20 cellular contexts compared by ENCODE assay signal in the genomic region with DNA sequence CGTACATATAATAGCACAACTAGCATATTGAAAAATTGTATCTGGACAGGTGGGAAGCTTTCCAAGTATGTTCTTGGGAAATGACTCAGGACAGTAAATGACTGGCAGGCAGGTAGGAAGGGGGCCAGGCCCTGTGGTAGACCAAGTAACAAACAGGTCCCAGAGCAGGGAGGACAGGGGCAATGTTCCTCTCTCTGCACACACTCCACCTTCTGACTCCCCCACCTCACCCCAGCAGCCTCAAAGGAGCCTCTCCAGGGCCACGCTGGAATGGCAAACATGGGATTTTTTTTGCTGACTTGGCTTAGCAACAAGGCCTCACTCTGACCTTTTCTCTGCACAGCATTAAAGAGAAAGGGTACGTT. TPM values are rescaled to one million over a fixed set of nuclear protein-coding genes. Genes with fewer than 3 reads are reported as not detected.
DNase-seq lines count a peak whose midpoint lies in the region; ATAC-seq, FAIRE-seq and TF ChIP-seq lines count a peak whose summit lies in the region.
"Had no signal": no experiment of that assay in that cellular context is flagged by ENCODE, and none has a peak within 500 bp of the region (broad histone marks: within the 10 kb centered on the region; RNA-seq: fewer than 3 reads in every experiment).

No MANE protein-coding gene starts in this region.

- H3K36me3 Mint-ChIP-seq in MCF 10A (ENCODE audit: insufficient read depth, unreplicated experiment): no peaks in the 10 kb centered on the region
- H3K36me3 Mint-ChIP-seq in stimulated activated naive B cell treated with anti-CD40 and anti-IgM and Interleukin-4, amounts not matched to agents 10 μg/mL and 1 μg/mL and 100 μg/mL, for 72 hours: no peaks in the 10 kb centered on the region
- H3K36me3 Mint-ChIP-seq: brain; stimulated activated effector memory CD8-positive, alpha-beta T cell treated with anti-CD3 and anti-CD28 coated beads, Interleukin-12 subunit alpha, Interleukin-12 subunit beta, amount 100 ng/mL, for 72 hours had no signal

- H3K27me3 Mint-ChIP-seq in MCF 10A (ENCODE audit: insufficient read depth, unreplicated experiment): no peaks in the 10 kb centered on the region
- H3K27me3 Mint-ChIP-seq in stimulated activated naive B cell treated with anti-CD40 and anti-IgM and Interleukin-4, amounts not matched to agents 10 μg/mL and 1 μg/mL and 100 μg/mL, for 72 hours: peaks cover 0 to 4% of the 10 kb centered on the region in 2 donors
- H3K27me3 Mint-ChIP-seq: T-helper 17 cell had no signal

- peaks cover 14% of the 10 kb centered on the region for H3K4me1 Mint-ChIP-seq in MCF 10A (ENCODE audit: insufficient read depth, unreplicated experiment)
- peaks cover 3 to 4% of the 10 kb centered on the region in 2 donors for H3K4me1 Mint-ChIP-seq in stimulated activated naive B cell treated with anti-CD40 and anti-IgM and Interleukin-4, amounts not matched to agents 10 μg/mL and 1 μg/mL and 100 μg/mL, for 72 hours

- in situ Hi-C loops in K562 (cut with MboI) (no loop called here), gastrocnemius medialis (cut with MboI; ENCODE audit: low sequenced_read_pairs in 4 of 4) (no loop called here)

- TF ChIP-seq CTCF in MCF 10A (IDR thresholded peaks at IDR 0.05; ENCODE audit: unreplicated experiment) (no peak), breast epithelium (IDR thresholded peaks at IDR 0.05) (no peak), K562 (IDR thresholded peaks at IDR 0.05 in 2 of 3, conservative IDR thresholded peaks at IDR 0.05 in 1 of 3; ENCODE audit: insufficient read depth in 2 of 3, low read depth in 1 of 3, low read length in 3 of 3) (no peak), gastrocnemius medialis (IDR thresholded peaks at IDR 0.05 in 4 of 5, conservative IDR thresholded peaks at IDR 0.05 in 1 of 5) (no peak)

- TF ChIP-seq POLR2A in breast epithelium (IDR thresholded peaks at IDR 0.05) (no peak), K562 (conservative IDR thresholded peaks at IDR 0.05) (no peak), gastrocnemius medialis (IDR thresholded peaks at IDR 0.05) (no peak)

- H3K27me3 ChIP-seq in breast epithelium: no peaks in the 10 kb centered on the region
- H3K27me3 ChIP-seq in K562 (ENCODE audit: control insufficient read depth in 2 of 2, insufficient read depth in 2 of 2, low read length in 2 of 2): no peaks in the 10 kb centered on the region
- H3K27me3 ChIP-seq in gastrocnemius medialis: no peaks in the 10 kb centered on the region
- H3K27me3 ChIP-seq: transverse colon had no signal

- no peak overlapping the region for H3K4me3 ChIP-seq in breast epithelium
- H3K4me3 ChIP-seq in K562: no peak overlapping the region
- H3K4me3 ChIP-seq in gastrocnemius medialis: no peak overlapping the region
- H3K4me3 ChIP-seq: GM12878, HAP-1, transverse colon had no signal

- no peaks in the 10 kb centered on the region for H4K20me1 ChIP-seq in K562 (replicated peaks; ENCODE audit: control insufficient read depth, insufficient read depth, low read length)

- H3K9me3 Mint-ChIP-seq in MCF 10A (ENCODE audit: unreplicated experiment): peaks cover 7% of the 10 kb centered on the region
- H3K9me3 Mint-ChIP-seq in stimulated activated naive B cell treated with anti-CD40 and anti-IgM and Interleukin-4, amounts not matched to agents 10 μg/mL and 1 μg/mL and 100 μg/mL, for 72 hours: peaks cover 0 to 3% of the 10 kb centered on the region in 2 donors
- H3K9me3 Mint-ChIP-seq: brain; stimulated activated effector memory CD8-positive, alpha-beta T cell treated with anti-CD3 and anti-CD28 coated beads, Interleukin-12 subunit alpha, Interleukin-12 subunit beta, amount 100 ng/mL, for 72 hours had no signal

- TF ChIP-seq RAD21 in K562 (CRISPR knock-in tag; conservative IDR thresholded peaks at IDR 0.05 in 1 of 2, IDR thresholded peaks at IDR 0.05 in 1 of 2): no peak

- H3K4me2 ChIP-seq in K562 (ENCODE audit: insufficient read depth, low read length): peak overlapping the region; percentile 81

- BruUV-seq in MCF 10A (replicated peaks; lab: Mats Ljungman, UMichigan): no TSS peak
- BruUV-seq in K562 (replicated peaks; lab: Mats Ljungman, UMichigan): no TSS peak

- peak overlapping the region; percentile 46 to 86 for H3K9ac ChIP-seq in K562 (ENCODE audit: insufficient read depth in 1 of 2, low read depth in 2 of 2, low read length in 2 of 2)

- TF ChIP-seq EP300 in K562 (IDR thresholded peaks at IDR 0.05; ENCODE audit: low read length): no peak

- CTCF ChIA-PET in MCF 10A (lab: Yijun Ruan, JAX) (interaction anchor here (0.6 to 0.7 kb wide), 2 partner anchors 8 to 191 kb away, joined by 3 to 4 read pairs; no protein-coding TSS in a partner anchor), K562 (lab: Yijun Ruan, JAX; ENCODE audit: low intra/inter-chr PET ratio) (no interaction called here)

- no peak overlapping the region for H3K4me3 Mint-ChIP-seq in MCF 10A (ENCODE audit: unreplicated experiment)
- H3K4me3 Mint-ChIP-seq in stimulated activated naive B cell treated with anti-CD40 and anti-IgM and Interleukin-4, amounts not matched to agents 10 μg/mL and 1 μg/mL and 100 μg/mL, for 72 hours: no peak overlapping the region
- H3K4me3 Mint-ChIP-seq: brain; stimulated activated effector memory CD8-positive, alpha-beta T cell treated with anti-CD3 and anti-CD28 coated beads, Interleukin-12 subunit alpha, Interleukin-12 subunit beta, amount 100 ng/mL, for 72 hours; T-helper 17 cell had no signal

- intact Hi-C loops in MCF 10A (cut with micrococcal nuclease) (no loop called here), breast epithelium (cut with DNase I; ENCODE audit: low total_unique reads) (no loop called here), K562 (cut with micrococcal nuclease) (loop anchor here (5.0 kb wide), 1 partner anchor 40 kb away; no protein-coding TSS in a partner anchor), left colon (cut with DNase I, micrococcal nuclease) (no loop called here), gastrocnemius medialis (cut with DNase I; ENCODE audit: low total_unique reads) (no loop called here)

- DNase-seq in MCF 10A (ENCODE audit: unreplicated experiment): peak; percentile 58
- no peak for DNase-seq in breast epithelium (ENCODE audit: low spot score in 2 of 2)
- no peak for DNase-seq in K562 (ENCODE audit: extremely low read depth in 1 of 4, low spot score in 3 of 4)
- no peak for DNase-seq in left colon
- peak; percentile 16 for DNase-seq in urothelium cell line (ENCODE audit: low spot score)
- no peak for DNase-seq in stimulated activated CD4-positive, alpha-beta T cell treated with anti-CD3 and anti-CD28 coated beads, Interleukin-4, amount 100 ng/mL, for 1 hour
- DNase-seq in gastrocnemius medialis: no peak
- DNase-seq in stimulated activated naive B cell treated with anti-CD40 and anti-IgM and Interleukin-4, amounts not matched to agents 10 μg/mL and 1 μg/mL and 100 μg/mL, for 72 hours: no peak
- DNase-seq: activated naive CD4-positive, alpha-beta T cell treated with Interleukin-2 at 50 U/mL for 16 hours; midbrain; NCI-H1105 treated with DMSO at 0.1 percent for 48 hours; NCI-H2171; T-helper 17 cell; transverse colon had no signal

- FAIRE-seq in K562 (lab: Jason Lieb, UNC): no peak
- peak; percentile 5 for FAIRE-seq in urothelium cell line (lab: Jason Lieb, UNC)
- FAIRE-seq: A204.1, GM12878 had no signal

- ATAC-seq in K562: peak; percentile 9
- ATAC-seq in left colon: peak; percentile 42
- no peak for ATAC-seq in gastrocnemius medialis
- no peak for ATAC-seq in stimulated activated naive B cell treated with anti-CD40 and anti-IgM and Interleukin-4, amounts not matched to agents 10 μg/mL and 1 μg/mL and 100 μg/mL, for 72 hours (replicated peaks)
- ATAC-seq: activated CD4-positive, CD25-positive, alpha-beta regulatory T cell treated with anti-CD3 and anti-CD28 coated beads, Interleukin-2, amount 50 U/mL, for 24 hours; GM12878; stimulated activated effector memory CD8-positive, alpha-beta T cell treated with anti-CD3 and anti-CD28 coated beads, Interleukin-12 subunit alpha, Interleukin-12 subunit beta, amount 100 ng/mL, for 72 hours; T-helper 17 cell had no signal

- peak overlapping the region; percentile 60 for H2AFZ ChIP-seq in K562 (ENCODE audit: low read depth, low read length)

- H3K4me1 ChIP-seq in breast epithelium (no peaks in the 10 kb centered on the region), K562 (replicated peaks in 1 of 2; ENCODE audit: control insufficient read depth in 2 of 2, insufficient read depth in 2 of 2, low read length in 2 of 2) (peaks cover 24 to 49% of the 10 kb centered on the region in 2 experiments), gastrocnemius medialis (no peaks in the 10 kb centered on the region)
- H3K4me1 ChIP-seq: HAP-1 had no signal

- H3K79me2 ChIP-seq in K562 (ENCODE audit: control insufficient read depth, insufficient read depth, low read length): no peaks in the 10 kb centered on the region

- H3K36me3 ChIP-seq in breast epithelium (no peaks in the 10 kb centered on the region), K562 (ENCODE audit: control insufficient read depth, insufficient read depth, low read length) (no peaks in the 10 kb centered on the region), gastrocnemius medialis (no peaks in the 10 kb centered on the region)
- H3K36me3 ChIP-seq: HAP-1, transverse colon had no signal

- POLR2A ChIA-PET in MCF 10A (lab: Yijun Ruan, JAX): interaction anchor here (1.1 to 1.3 kb wide), 2 partner anchors 12 to 658 kb away, joined by 4 to 5 read pairs; partner anchors contain the start of gene AGGF1
- POLR2A ChIA-PET in K562 (lab: Yijun Ruan, JAX): interaction anchor here (0.9 to 1.3 kb wide), 4 partner anchors 8 to 37 kb away, joined by 3 to 7 read pairs (median 4); no protein-coding TSS in a partner anchor

- WGBS in K562 (ENCODE audit: insufficient coverage, low coverage, missing lambda C conversion rate): 8% methylated on average over 3 of the region's 3 CpGs

- H3K9me3 ChIP-seq in breast epithelium: peaks cover 0 to 2% of the 10 kb centered on the region in 2 donors
- no peaks in the 10 kb centered on the region for H3K9me3 ChIP-seq in K562 (replicated peaks; ENCODE audit: control insufficient read depth, insufficient read depth, low read depth, low read length)
- H3K9me3 ChIP-seq in gastrocnemius medialis: no peaks in the 10 kb centered on the region
- H3K9me3 ChIP-seq: HAP-1, transverse colon had no signal

- H3K27ac ChIP-seq in breast epithelium (peak overlapping the region in 1 of 2 donors; percentile 50), K562 (ENCODE audit: extremely low read depth, low read depth, low read length) (peak overlapping the region; percentile 88; the same call in 2 of the 3 replicates), gastrocnemius medialis (no peak overlapping the region)
- H3K27ac ChIP-seq: transverse colon had no signal

- H3K27ac Mint-ChIP-seq in MCF 10A (ENCODE audit: low read depth, unreplicated experiment): no peak overlapping the region
- H3K27ac Mint-ChIP-seq in stimulated activated naive B cell treated with anti-CD40 and anti-IgM and Interleukin-4, amounts not matched to agents 10 μg/mL and 1 μg/mL and 100 μg/mL, for 72 hours: no peak overlapping the region
- H3K27ac Mint-ChIP-seq: stimulated activated effector memory CD8-positive, alpha-beta T cell treated with anti-CD3 and anti-CD28 coated beads, Interleukin-12 subunit alpha, Interleukin-12 subunit beta, amount 100 ng/mL, for 72 hours; T-helper 17 cell had no signal

- H3K9me1 ChIP-seq in K562 (ENCODE audit: control insufficient read depth, insufficient read depth, low read length): no peaks in the 10 kb centered on the region

RNA-seq across cellular contexts. Expression of gene IQGAP2, which starts 31.1 kb away (rescaled TPM):
- total RNA-seq in MCF 10A (2022): 0.93 and 1.5 TPM in 2 replicates
- 10 to 100 TPM; 31.7 to 70.2 (median 44.6) TPM for total RNA-seq in breast epithelium
- 17.5 and 60.7 TPM in 2 replicates for total RNA-seq in K562 (2011; cell fraction: chromatin; rRNA removed; ENCODE audit: low replicate concordance)
- 8.0 and 11.2 TPM in 2 replicates for total RNA-seq in K562 (2011; cell fraction: nucleolus; rRNA removed)
- total RNA-seq in K562 (2011; cell fraction: nucleoplasm; rRNA removed): 14.3 and 24.7 TPM in 2 replicates
- total RNA-seq in K562 (2014; rRNA removed): 13.6 and 15.6 TPM in 2 replicates
- total RNA-seq in K562 (2014; rRNA removed; fragmentation: Illumina TruSeq; extraction: Trizol): 19.6 and 20.4 TPM in 2 replicates
- total RNA-seq in K562 (2015; rRNA removed; fragmentation: Illumina TruSeq; extraction: Trizol): 19.4 and 20.6 TPM in 2 replicates
- 15.0 and 17.4 TPM in 2 replicates for total RNA-seq in K562 (2021)
- 16.5 and 20.0 TPM in 2 replicates for polyA plus RNA-seq in K562 (2011; rRNA removed)
- polyA plus RNA-seq in K562 (2011; cell fraction: cytosol; rRNA removed): 5.8 and 9.8 TPM in 2 replicates
- polyA plus RNA-seq in K562 (2011; cell fraction: nucleus; rRNA removed): 10.4 and 16.0 TPM in 2 replicates
- polyA plus RNA-seq in K562 (2012): 15.0 and 19.7 TPM in 2 replicates
- 16.0 and 23.2 TPM in 2 replicates for polyA plus RNA-seq in K562 (2014; fragmentation: Illumina TruSeq; extraction: Trizol)
- 1 to 10 TPM; 8.7 to 8.8 TPM for polyA plus RNA-seq in K562 (2014; fragmentation: Nextera tagmentation; extraction: Ambion mirVana)
- polyA plus RNA-seq in K562 (2014; rRNA removed): 9.8 and 13.5 TPM in 2 replicates
- 34.7 and 48.2 TPM in 2 replicates for polyA minus RNA-seq in K562 (2011; rRNA and poly(A)+ RNA removed)
- 18.4 and 29.9 TPM in 2 replicates for polyA minus RNA-seq in K562 (2011; cell fraction: cytosol; rRNA and poly(A)+ RNA removed)
- polyA minus RNA-seq in K562 (2011; cell fraction: nucleus; rRNA and poly(A)+ RNA removed): 12.9 and 26.5 TPM in 2 replicates
- total RNA-seq in left colon: 100 to 1,000 TPM; 104 to 123 TPM
- 1 to 10 TPM; 1.5 to 6.8 (median 2.5) TPM for total RNA-seq in gastrocnemius medialis

Comparison
In these comparisons a context has a peak if more than half of its experiments do, and no peak if none do; other contexts are left out.
1. DNase-seq: peak in MCF 10A (single experiment) and urothelium cell line (single experiment); none in breast epithelium (0 of 2), K562 (0 of 4), left colon (0 of 2), stimulated activated CD4-positive, alpha-beta T cell treated with anti-CD3 and anti-CD28 coated beads, Interleukin-4, amount 100 ng/mL, for 1 hour (single experiment), gastrocnemius medialis (0 of 2) and stimulated activated naive B cell treated with anti-CD40 and anti-IgM and Interleukin-4, amounts not matched to agents 10 μg/mL and 1 μg/mL and 100 μg/mL, for 72 hours (single experiment).
2. ATAC-seq: peak in K562 (single experiment) and left colon (single experiment); none in gastrocnemius medialis (0 of 2) and stimulated activated naive B cell treated with anti-CD40 and anti-IgM and Interleukin-4, amounts not matched to agents 10 μg/mL and 1 μg/mL and 100 μg/mL, for 72 hours (0 of 2).